In the genomic region with DNA sequence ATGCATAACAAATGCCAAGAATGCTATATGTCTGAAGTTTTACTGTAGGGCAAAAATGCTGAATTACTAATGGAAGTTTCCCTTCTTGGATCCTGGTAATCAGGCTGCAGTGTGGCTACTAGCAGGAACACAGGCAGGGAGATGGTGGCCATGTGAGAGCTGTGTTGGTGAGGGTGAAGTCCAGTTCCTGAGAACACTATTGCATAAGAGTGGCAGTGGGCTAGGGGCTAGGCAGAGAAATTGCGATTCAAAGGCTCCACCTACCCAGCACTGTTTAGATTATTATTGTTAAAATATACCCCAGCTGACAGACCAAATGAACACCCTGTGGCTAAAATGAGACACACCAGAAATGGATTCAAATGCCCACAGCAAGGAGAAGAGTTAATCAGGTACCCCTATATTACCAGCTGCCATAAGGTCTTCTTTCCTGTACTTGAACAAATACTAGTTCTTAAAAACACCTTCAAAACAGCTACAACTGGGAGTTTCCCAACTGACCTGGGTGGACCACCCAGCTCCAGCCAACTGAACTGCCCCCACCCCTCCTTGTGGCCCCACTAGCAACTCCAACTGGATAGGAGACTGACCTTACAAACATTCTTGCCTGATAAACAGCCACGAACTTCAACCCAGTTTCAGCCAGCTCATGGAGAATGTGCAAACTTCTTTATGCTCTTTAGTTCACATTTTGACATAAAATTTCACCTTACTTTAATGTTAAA, we compare ENCODE assay signal across 1 cellular context.
A peak's percentile ranks its signal among the peaks of the same experiment; 100 is the strongest.
TF ChIP-seq lines count a peak whose summit lies in the region.

No MANE protein-coding gene starts in this region.

TF ChIP-seq in HepG2, 621 proteins besides CTCF, POLR2A, EP300 and RAD21 (continued from another document and continues in another):
- no peak for TF ChIP-seq ZNF703 (CRISPR knock-in tag; IDR thresholded peaks at IDR 0.05; ENCODE audit: borderline replicate concordance)
- TF ChIP-seq MTA1 (CRISPR knock-in tag; IDR thresholded peaks at IDR 0.05; ENCODE audit: borderline replicate concordance): no peak
- no peak for TF ChIP-seq ARNT2 (CRISPR knock-in tag; IDR thresholded peaks at IDR 0.05; ENCODE audit: low read depth)
- no peak for TF ChIP-seq TCF7 (IDR thresholded peaks at IDR 0.05; ENCODE audit: low read depth)
- TF ChIP-seq ZNF564 (CRISPR knock-in tag; IDR thresholded peaks at IDR 0.05): peak; percentile 77
- no peak; the same call in 1 of the 2 replicates for TF ChIP-seq ZNF350 (CRISPR knock-in tag; IDR thresholded peaks at IDR 0.05; ENCODE audit: borderline replicate concordance, low read depth)
- no peak for TF ChIP-seq MZF1 (CRISPR knock-in tag; IDR thresholded peaks at IDR 0.05; ENCODE audit: borderline replicate concordance)
- TF ChIP-seq CBX5 (CRISPR knock-in tag; IDR thresholded peaks at IDR 0.05; ENCODE audit: borderline replicate concordance): no peak
- TF ChIP-seq PRMT3 (CRISPR knock-in tag; IDR thresholded peaks at IDR 0.05; ENCODE audit: borderline replicate concordance, low read depth): no peak
- no peak for TF ChIP-seq ZNF224 (CRISPR knock-in tag; IDR thresholded peaks at IDR 0.05)
- TF ChIP-seq, protein P1, sequence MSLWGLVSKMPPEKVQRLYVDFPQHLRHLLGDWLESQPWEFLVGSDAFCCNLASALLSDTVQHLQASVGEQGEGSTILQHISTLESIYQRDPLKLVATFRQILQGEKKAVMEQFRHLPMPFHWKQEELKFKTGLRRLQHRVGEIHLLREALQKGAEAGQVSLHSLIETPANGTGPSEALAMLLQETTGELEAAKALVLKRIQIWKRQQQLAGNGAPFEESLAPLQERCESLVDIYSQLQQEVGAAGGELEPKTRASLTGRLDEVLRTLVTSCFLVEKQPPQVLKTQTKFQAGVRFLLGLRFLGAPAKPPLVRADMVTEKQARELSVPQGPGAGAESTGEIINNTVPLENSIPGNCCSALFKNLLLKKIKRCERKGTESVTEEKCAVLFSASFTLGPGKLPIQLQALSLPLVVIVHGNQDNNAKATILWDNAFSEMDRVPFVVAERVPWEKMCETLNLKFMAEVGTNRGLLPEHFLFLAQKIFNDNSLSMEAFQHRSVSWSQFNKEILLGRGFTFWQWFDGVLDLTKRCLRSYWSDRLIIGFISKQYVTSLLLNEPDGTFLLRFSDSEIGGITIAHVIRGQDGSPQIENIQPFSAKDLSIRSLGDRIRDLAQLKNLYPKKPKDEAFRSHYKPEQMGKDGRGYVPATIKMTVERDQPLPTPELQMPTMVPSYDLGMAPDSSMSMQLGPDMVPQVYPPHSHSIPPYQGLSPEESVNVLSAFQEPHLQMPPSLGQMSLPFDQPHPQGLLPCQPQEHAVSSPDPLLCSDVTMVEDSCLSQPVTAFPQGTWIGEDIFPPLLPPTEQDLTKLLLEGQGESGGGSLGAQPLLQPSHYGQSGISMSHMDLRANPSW (CRISPR knock-in tag; IDR thresholded peaks at IDR 0.05; ENCODE audit: borderline replicate concordance): no peak
- no peak for TF ChIP-seq ZNF431 (CRISPR knock-in tag; IDR thresholded peaks at IDR 0.05; ENCODE audit: borderline replicate concordance, low read depth)
- TF ChIP-seq, protein P2, sequence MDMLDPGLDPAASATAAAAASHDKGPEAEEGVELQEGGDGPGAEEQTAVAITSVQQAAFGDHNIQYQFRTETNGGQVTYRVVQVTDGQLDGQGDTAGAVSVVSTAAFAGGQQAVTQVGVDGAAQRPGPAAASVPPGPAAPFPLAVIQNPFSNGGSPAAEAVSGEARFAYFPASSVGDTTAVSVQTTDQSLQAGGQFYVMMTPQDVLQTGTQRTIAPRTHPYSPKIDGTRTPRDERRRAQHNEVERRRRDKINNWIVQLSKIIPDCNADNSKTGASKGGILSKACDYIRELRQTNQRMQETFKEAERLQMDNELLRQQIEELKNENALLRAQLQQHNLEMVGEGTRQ (IDR thresholded peaks at IDR 0.05; ENCODE audit: low read depth, low read length): no peak
- TF ChIP-seq, protein P2 (CRISPR knock-in tag; IDR thresholded peaks at IDR 0.05; ENCODE audit: borderline replicate concordance): no peak
- TF ChIP-seq ZNF724P (CRISPR knock-in tag; IDR thresholded peaks at IDR 0.05; ENCODE audit: borderline replicate concordance): no peak
- TF ChIP-seq, protein P3, sequence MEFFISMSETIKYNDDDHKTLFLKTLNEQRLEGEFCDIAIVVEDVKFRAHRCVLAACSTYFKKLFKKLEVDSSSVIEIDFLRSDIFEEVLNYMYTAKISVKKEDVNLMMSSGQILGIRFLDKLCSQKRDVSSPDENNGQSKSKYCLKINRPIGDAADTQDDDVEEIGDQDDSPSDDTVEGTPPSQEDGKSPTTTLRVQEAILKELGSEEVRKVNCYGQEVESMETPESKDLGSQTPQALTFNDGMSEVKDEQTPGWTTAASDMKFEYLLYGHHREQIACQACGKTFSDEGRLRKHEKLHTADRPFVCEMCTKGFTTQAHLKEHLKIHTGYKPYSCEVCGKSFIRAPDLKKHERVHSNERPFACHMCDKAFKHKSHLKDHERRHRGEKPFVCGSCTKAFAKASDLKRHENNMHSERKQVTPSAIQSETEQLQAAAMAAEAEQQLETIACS (CRISPR knock-in tag; IDR thresholded peaks at IDR 0.05): no peak
- TF ChIP-seq GATAD2A (CRISPR knock-in tag; IDR thresholded peaks at IDR 0.05): peak; percentile 75
- TF ChIP-seq ZNF335 (CRISPR knock-in tag; IDR thresholded peaks at IDR 0.05): no peak
- TF ChIP-seq ZKSCAN5 (CRISPR knock-in tag; IDR thresholded peaks at IDR 0.05): no peak
- TF ChIP-seq, protein P4, sequence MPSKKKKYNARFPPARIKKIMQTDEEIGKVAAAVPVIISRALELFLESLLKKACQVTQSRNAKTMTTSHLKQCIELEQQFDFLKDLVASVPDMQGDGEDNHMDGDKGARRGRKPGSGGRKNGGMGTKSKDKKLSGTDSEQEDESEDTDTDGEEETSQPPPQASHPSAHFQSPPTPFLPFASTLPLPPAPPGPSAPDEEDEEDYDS (CRISPR knock-in tag; IDR thresholded peaks at IDR 0.05): no peak
- TF ChIP-seq SRSF1 (optimal IDR thresholded peaks at IDR 0.05; ENCODE audit: low read depth, low read length): no peak
- no peak for TF ChIP-seq RORA (CRISPR knock-in tag; IDR thresholded peaks at IDR 0.05)
- 0 out of 2 replicates have a peak, but pooled peaks have one; percentile 14 for TF ChIP-seq FOXO1 (CRISPR knock-in tag; IDR thresholded peaks at IDR 0.05)
- TF ChIP-seq SETDB1 (CRISPR knock-in tag; IDR thresholded peaks at IDR 0.05; ENCODE audit: borderline replicate concordance): no peak
- TF ChIP-seq ZBTB38 (CRISPR knock-in tag; IDR thresholded peaks at IDR 0.05): no peak
- TF ChIP-seq MXI1 (IDR thresholded peaks at IDR 0.05; ENCODE audit: borderline replicate concordance, low read depth, low read length): no peak
- no peak for TF ChIP-seq SMARCE1 (IDR thresholded peaks at IDR 0.05; ENCODE audit: borderline replicate concordance)
- TF ChIP-seq RARA (CRISPR knock-in tag; IDR thresholded peaks at IDR 0.05): 0 out of 2 replicates have a peak, but pooled peaks have one; percentile 39
- TF ChIP-seq ZFAT (CRISPR knock-in tag; conservative IDR thresholded peaks at IDR 0.05): no peak
- no peak for TF ChIP-seq KDM4B (CRISPR knock-in tag; IDR thresholded peaks at IDR 0.05)
- TF ChIP-seq PCBP1 (IDR thresholded peaks at IDR 0.05; ENCODE audit: borderline replicate concordance, low read depth, low read length): no peak
- no peak for TF ChIP-seq NKX3-1 (CRISPR knock-in tag; IDR thresholded peaks at IDR 0.05)
- TF ChIP-seq, protein P5, sequence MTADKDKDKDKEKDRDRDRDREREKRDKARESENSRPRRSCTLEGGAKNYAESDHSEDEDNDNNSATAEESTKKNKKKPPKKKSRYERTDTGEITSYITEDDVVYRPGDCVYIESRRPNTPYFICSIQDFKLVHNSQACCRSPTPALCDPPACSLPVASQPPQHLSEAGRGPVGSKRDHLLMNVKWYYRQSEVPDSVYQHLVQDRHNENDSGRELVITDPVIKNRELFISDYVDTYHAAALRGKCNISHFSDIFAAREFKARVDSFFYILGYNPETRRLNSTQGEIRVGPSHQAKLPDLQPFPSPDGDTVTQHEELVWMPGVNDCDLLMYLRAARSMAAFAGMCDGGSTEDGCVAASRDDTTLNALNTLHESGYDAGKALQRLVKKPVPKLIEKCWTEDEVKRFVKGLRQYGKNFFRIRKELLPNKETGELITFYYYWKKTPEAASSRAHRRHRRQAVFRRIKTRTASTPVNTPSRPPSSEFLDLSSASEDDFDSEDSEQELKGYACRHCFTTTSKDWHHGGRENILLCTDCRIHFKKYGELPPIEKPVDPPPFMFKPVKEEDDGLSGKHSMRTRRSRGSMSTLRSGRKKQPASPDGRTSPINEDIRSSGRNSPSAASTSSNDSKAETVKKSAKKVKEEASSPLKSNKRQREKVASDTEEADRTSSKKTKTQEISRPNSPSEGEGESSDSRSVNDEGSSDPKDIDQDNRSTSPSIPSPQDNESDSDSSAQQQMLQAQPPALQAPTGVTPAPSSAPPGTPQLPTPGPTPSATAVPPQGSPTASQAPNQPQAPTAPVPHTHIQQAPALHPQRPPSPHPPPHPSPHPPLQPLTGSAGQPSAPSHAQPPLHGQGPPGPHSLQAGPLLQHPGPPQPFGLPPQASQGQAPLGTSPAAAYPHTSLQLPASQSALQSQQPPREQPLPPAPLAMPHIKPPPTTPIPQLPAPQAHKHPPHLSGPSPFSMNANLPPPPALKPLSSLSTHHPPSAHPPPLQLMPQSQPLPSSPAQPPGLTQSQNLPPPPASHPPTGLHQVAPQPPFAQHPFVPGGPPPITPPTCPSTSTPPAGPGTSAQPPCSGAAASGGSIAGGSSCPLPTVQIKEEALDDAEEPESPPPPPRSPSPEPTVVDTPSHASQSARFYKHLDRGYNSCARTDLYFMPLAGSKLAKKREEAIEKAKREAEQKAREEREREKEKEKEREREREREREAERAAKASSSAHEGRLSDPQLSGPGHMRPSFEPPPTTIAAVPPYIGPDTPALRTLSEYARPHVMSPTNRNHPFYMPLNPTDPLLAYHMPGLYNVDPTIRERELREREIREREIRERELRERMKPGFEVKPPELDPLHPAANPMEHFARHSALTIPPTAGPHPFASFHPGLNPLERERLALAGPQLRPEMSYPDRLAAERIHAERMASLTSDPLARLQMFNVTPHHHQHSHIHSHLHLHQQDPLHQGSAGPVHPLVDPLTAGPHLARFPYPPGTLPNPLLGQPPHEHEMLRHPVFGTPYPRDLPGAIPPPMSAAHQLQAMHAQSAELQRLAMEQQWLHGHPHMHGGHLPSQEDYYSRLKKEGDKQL (CRISPR knock-in tag; IDR thresholded peaks at IDR 0.05; ENCODE audit: low read depth): no peak
- TF ChIP-seq ZNF44 (CRISPR knock-in tag; IDR thresholded peaks at IDR 0.05): no peak
- no peak for TF ChIP-seq ZNF383 (CRISPR knock-in tag; IDR thresholded peaks at IDR 0.05; ENCODE audit: borderline replicate concordance)
- TF ChIP-seq, protein P6, sequence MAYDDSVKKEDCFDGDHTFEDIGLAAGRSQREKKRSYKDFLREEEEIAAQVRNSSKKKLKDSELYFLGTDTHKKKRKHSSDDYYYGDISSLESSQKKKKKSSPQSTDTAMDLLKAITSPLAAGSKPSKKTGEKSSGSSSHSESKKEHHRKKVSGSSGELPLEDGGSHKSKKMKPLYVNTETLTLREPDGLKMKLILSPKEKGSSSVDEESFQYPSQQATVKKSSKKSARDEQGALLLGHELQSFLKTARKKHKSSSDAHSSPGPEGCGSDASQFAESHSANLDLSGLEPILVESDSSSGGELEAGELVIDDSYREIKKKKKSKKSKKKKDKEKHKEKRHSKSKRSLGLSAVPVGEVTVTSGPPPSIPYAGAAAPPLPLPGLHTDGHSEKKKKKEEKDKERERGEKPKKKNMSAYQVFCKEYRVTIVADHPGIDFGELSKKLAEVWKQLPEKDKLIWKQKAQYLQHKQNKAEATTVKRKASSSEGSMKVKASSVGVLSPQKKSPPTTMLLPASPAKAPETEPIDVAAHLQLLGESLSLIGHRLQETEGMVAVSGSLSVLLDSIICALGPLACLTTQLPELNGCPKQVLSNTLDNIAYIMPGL (CRISPR knock-in tag; IDR thresholded peaks at IDR 0.05; ENCODE audit: borderline replicate concordance in 1 of 2, low read depth in 1 of 2): peak in 1 of 2 experiments; percentile 49; a peak in 1 of 4 replicates
- TF ChIP-seq KDM6A (CRISPR knock-in tag; IDR thresholded peaks at IDR 0.05; ENCODE audit: low read depth): no peak
- TF ChIP-seq ESRRA (CRISPR knock-in tag; IDR thresholded peaks at IDR 0.05; ENCODE audit: low read depth): no peak
- no peak for TF ChIP-seq ZNF709 (CRISPR knock-in tag; IDR thresholded peaks at IDR 0.05)
- TF ChIP-seq FOXM1 (CRISPR knock-in tag; IDR thresholded peaks at IDR 0.05): no peak
- no peak for TF ChIP-seq ZNF75D (CRISPR knock-in tag; IDR thresholded peaks at IDR 0.05; ENCODE audit: borderline replicate concordance)
- TF ChIP-seq, protein P7, sequence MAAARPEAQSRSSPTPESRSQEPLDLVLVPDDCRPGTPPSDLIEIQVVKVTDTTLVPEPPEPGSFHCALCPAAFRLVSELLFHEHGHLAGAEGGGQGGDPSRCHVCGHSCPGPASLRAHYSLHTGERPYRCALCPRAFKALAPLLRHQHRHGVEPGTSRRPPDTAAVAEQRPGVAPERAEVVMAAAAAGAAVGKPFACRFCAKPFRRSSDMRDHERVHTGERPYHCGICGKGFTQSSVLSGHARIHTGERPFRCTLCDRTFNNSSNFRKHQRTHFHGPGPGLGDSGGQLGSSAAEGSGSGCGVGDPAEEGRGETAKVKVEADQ (CRISPR knock-in tag; IDR thresholded peaks at IDR 0.05; ENCODE audit: borderline replicate concordance): no peak
- no peak for TF ChIP-seq KDM2A (CRISPR knock-in tag; IDR thresholded peaks at IDR 0.05; ENCODE audit: borderline replicate concordance, low read depth)
- TF ChIP-seq, protein P8, sequence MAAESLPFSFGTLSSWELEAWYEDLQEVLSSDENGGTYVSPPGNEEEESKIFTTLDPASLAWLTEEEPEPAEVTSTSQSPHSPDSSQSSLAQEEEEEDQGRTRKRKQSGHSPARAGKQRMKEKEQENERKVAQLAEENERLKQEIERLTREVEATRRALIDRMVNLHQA (CRISPR knock-in tag; IDR thresholded peaks at IDR 0.05): no peak
- no peak for TF ChIP-seq FIP1L1 (IDR thresholded peaks at IDR 0.05; ENCODE audit: borderline replicate concordance, insufficient read depth, low read depth, low read length)
- no peak for TF ChIP-seq REL (CRISPR knock-in tag; conservative IDR thresholded peaks at IDR 0.05)
- no peak for TF ChIP-seq ISL2 (CRISPR knock-in tag; IDR thresholded peaks at IDR 0.05)
- no peak for TF ChIP-seq ZNF17 (CRISPR knock-in tag; IDR thresholded peaks at IDR 0.05)
- TF ChIP-seq HMGA1 (CRISPR knock-in tag; conservative IDR thresholded peaks at IDR 0.05): no peak
- no peak for TF ChIP-seq ZNF7 (CRISPR knock-in tag; IDR thresholded peaks at IDR 0.05)
- peak; percentile 81 for TF ChIP-seq ZMYM4 (CRISPR knock-in tag; IDR thresholded peaks at IDR 0.05)
- TF ChIP-seq ZBTB7A (CRISPR knock-in tag; IDR thresholded peaks at IDR 0.05): no peak
- no peak for TF ChIP-seq PRPF4 (IDR thresholded peaks at IDR 0.05; ENCODE audit: low read depth, low read length, poor library complexity, severe bottlenecking)
- peak; percentile 54; the same call in 1 of the 2 replicates for TF ChIP-seq THAP11 (CRISPR knock-in tag; IDR thresholded peaks at IDR 0.05)
- TF ChIP-seq ZNF891 (CRISPR knock-in tag; IDR thresholded peaks at IDR 0.05): no peak
